Comparison of ENCODE assay signal across 2 cellular contexts in the genomic region with DNA sequence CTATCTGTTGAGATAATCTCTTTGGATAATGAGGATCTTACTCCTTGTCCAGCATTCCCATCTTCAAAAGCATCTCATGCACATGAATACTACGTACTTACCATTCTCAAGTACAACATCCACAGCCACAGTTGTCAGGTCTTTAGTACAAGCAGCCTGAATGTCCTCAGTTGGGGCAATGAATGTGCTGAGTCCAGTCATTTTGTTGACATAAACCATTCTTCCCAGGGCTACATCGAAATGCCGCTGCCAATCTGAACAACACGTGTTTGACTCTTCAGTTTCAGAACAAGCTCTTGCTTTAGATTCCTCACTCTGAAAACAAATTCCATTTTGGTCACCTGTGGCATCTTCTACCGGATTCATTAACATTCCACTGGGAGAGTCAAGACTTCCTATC.
TF ChIP-seq lines count a peak whose summit lies in the region.

No MANE protein-coding gene starts in this region.

TF ChIP-seq in GM23338, 12 proteins besides CTCF, POLR2A, EP300 and RAD21:
- no peak for TF ChIP-seq ETS1 (IDR thresholded peaks at IDR 0.05)
- TF ChIP-seq ZNF114 (CRISPR knock-in tag; IDR thresholded peaks at IDR 0.05), result no peak
- TF ChIP-seq EZH2 (IDR thresholded peaks at IDR 0.05; ENCODE audit: low read depth, unreplicated experiment), result no peak

TF ChIP-seq in endothelial cell of umbilical vein, 7 proteins besides CTCF, POLR2A, EP300 and RAD21:
- TF ChIP-seq EZH2 (IDR thresholded peaks at IDR 0.05; ENCODE audit: borderline replicate concordance, low read depth, low read length, severe bottlenecking), result no peak
- no peak for TF ChIP-seq POLR2AphosphoS5 (IDR thresholded peaks at IDR 0.05; ENCODE audit: insufficient read depth, low read depth, low read length)
- no peak for TF ChIP-seq JUN (IDR thresholded peaks at IDR 0.05; ENCODE audit: borderline replicate concordance, insufficient read depth, insufficient read length, low read depth)
- TF ChIP-seq FOS (IDR thresholded peaks at IDR 0.05; ENCODE audit: borderline replicate concordance, insufficient read depth, low read length), result no peak
- no peak for TF ChIP-seq GATA2 (IDR thresholded peaks at IDR 0.05; ENCODE audit: insufficient read depth, insufficient read length, low read depth, low read length)
- TF ChIP-seq, protein P1, sequence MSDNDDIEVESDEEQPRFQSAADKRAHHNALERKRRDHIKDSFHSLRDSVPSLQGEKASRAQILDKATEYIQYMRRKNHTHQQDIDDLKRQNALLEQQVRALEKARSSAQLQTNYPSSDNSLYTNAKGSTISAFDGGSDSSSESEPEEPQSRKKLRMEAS (IDR thresholded peaks at IDR 0.05; ENCODE audit: insufficient read depth, insufficient read length), result no peak
